34 cellular contexts compared by ENCODE assay signal in the genomic region with DNA sequence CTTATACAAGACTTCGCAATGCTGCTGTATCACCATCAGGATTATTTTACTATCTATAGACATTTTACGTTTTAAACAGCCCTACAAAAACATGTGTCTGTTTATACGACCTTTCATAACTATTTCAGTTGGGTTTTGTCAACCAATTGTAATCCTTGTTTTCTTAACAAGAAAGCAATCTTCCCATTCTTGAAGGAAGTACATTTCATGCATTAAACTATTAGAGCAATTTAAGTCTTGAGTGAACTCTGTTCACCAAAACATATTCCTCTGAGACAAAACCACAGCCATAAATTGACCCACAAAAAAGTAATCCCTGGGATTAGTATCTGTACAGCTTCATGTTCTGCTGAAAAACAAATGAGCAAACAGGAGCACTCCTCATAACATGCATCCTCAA.
DNase-seq lines count a peak whose midpoint lies in the region; ATAC-seq, FAIRE-seq and TF ChIP-seq lines count a peak whose summit lies in the region.
"Had no signal": no experiment of that assay in that cellular context is flagged by ENCODE, and none has a peak within 500 bp of the region (broad histone marks: within the 10 kb centered on the region; RNA-seq: fewer than 3 reads in every experiment).

No MANE protein-coding gene starts in this region.

- no peaks in the 10 kb centered on the region for H3K27me3 ChIP-seq in pancreas
- H3K27me3 ChIP-seq in aorta (ENCODE audit: control insufficient read depth in 1 of 2, insufficient read depth in 2 of 2, low read length in 1 of 2), result no peaks in the 10 kb centered on the region
- no peaks in the 10 kb centered on the region for H3K27me3 ChIP-seq in transverse colon
- H3K27me3 ChIP-seq: adrenal gland, cardiac muscle cell, suprapubic skin, vagina had no signal

- ATAC-seq in pancreas (no peak), aorta (ENCODE audit: low FRiP score) (no peak)
- ATAC-seq: HepG2; naive thymus-derived CD8-positive, alpha-beta T cell; stimulated activated effector memory CD8-positive, alpha-beta T cell treated with anti-CD3 and anti-CD28 coated beads, Interleukin-12 subunit alpha, Interleukin-12 subunit beta, amount 100 ng/mL, for 72 hours had no signal

- H3K36me3 ChIP-seq in pancreas (no peaks in the 10 kb centered on the region), aorta (ENCODE audit: control insufficient read depth in 1 of 2, insufficient read depth in 2 of 2, low read length in 1 of 2) (no peaks in the 10 kb centered on the region), transverse colon (no peaks in the 10 kb centered on the region)
- H3K36me3 ChIP-seq: adrenal gland, cardiac muscle cell, suprapubic skin, vagina had no signal

- intact Hi-C loops in pancreas (cut with DNase I), result no loop called here
- intact Hi-C loops in aorta (cut with DNase I), result loop anchor here in 1 of 2 donors (5.0 to 10.0 kb wide), 2 partner anchors 101 to 212 kb away; no protein-coding TSS in a partner anchor
- intact Hi-C loops in transverse colon (cut with DNase I; ENCODE audit: low total_unique reads), result no loop called here

- no peak for TF ChIP-seq CTCF in fibroblast of mammary gland (conservative IDR thresholded peaks at IDR 0.05; ENCODE audit: control insufficient read depth, insufficient read depth, low read depth, low read length)
- TF ChIP-seq CTCF in pancreas (IDR thresholded peaks at IDR 0.05), result no peak
- TF ChIP-seq CTCF in transverse colon (IDR thresholded peaks at IDR 0.05), result no peak

- H3K27ac ChIP-seq in pancreas (no peak overlapping the region), aorta (ENCODE audit: low read depth in 1 of 2, low read length in 2 of 2) (peak overlapping the region; percentile 84 to 87), transverse colon (no peak overlapping the region)
- H3K27ac ChIP-seq: 22Rv1, adrenal gland, cardiac muscle cell, GM23248, PC-9, suprapubic skin, vagina had no signal

- 71 to 78% methylated on average over 3 of the region's 3 CpGs for WGBS in pancreas, 2 donors
- WGBS in aorta, 2 donors, result 6 to 8% methylated on average over 3 of the region's 3 CpGs
- WGBS in transverse colon (ENCODE audit: low coverage in 1 of 2), 2 donors, result 34 to 47% methylated on average over 3 of the region's 3 CpGs

- DNase-seq in NCI-H82 (lab: John Stamatoyannopoulos, UW), result peak; percentile 6
- no peak for DNase-seq in NCI-H82 treated with DMSO at 0.1 percent for 48 hours (lab: John Stamatoyannopoulos, UW; ENCODE audit: unreplicated experiment)
- peak; percentile 46 for DNase-seq in fibroblast of mammary gland (ENCODE audit: low read depth)
- no peak for DNase-seq in pancreas
- no peak for DNase-seq in aorta
- no peak for DNase-seq in NCI-H2227 (lab: John Stamatoyannopoulos, UW; ENCODE audit: unreplicated experiment)
- DNase-seq in transverse colon, result no peak
- DNase-seq in activated effector memory CD4-positive, alpha-beta T cell treated with Interleukin-2 at 50 U/mL for 16 hours, result no peak
- DNase-seq: activated CD4-positive, alpha-beta T cell treated with anti-CD3 and anti-CD28 coated beads, Interleukin-2, amount 50 U/mL, for 1 hour; activated naive CD4-positive, alpha-beta T cell treated with Interleukin-2 at 50 U/mL for 16 hours; activated T-cell treated with anti-CD3 and anti-CD28 coated beads, Interleukin-2, amount 50 U/mL, for 48 hours; adrenal gland; CD4-positive, CD25-positive, alpha-beta regulatory T cell; endodermal cell; GM23248; islet precursor cell; Kasumi-1; MV-4-11; naive thymus-derived CD8-positive, alpha-beta T cell; NCI-H1436 treated with DMSO at 0.1 percent for 48 hours; NCI-H2107; nucleus accumbens; PC-9; Right ventricle myocardium superior; stimulated activated CD4-positive, alpha-beta T cell treated with anti-CD3 and anti-CD28 coated beads, Interleukin-12 subunit alpha, Interleukin-12 subunit beta, amount 100 ng/mL, for 4 hours; stimulated activated CD4-positive, alpha-beta T cell treated with anti-CD3 and anti-CD28 coated beads, Interleukin-4, amount 100 ng/mL, for 24 hours; SW 1271 had no signal

- peak; percentile 85 for FAIRE-seq in pancreas (lab: Jason Lieb, UNC)
- FAIRE-seq: GM12892, HepG2 had no signal

- no peak overlapping the region for H3K4me3 ChIP-seq in fibroblast of mammary gland (ENCODE audit: control insufficient read depth, low read depth, low read length)
- no peak overlapping the region for H3K4me3 ChIP-seq in pancreas
- no peak overlapping the region for H3K4me3 ChIP-seq in aorta (ENCODE audit: low read length in 2 of 2)
- no peak overlapping the region for H3K4me3 ChIP-seq in transverse colon
- H3K4me3 ChIP-seq: adrenal gland, cardiac muscle cell, GM23248, PC-9, suprapubic skin, vagina had no signal

- TF ChIP-seq POLR2A in transverse colon (IDR thresholded peaks at IDR 0.05), result no peak

- in situ Hi-C loops in transverse colon (cut with MboI; ENCODE audit: low pct_ligation_motif_present in 1 of 4, low pct_unique_long_range_greater_than_20kb in 1 of 4, low sequenced_read_pairs in 3 of 4), result no loop called here

- no peak for TF ChIP-seq EP300 in transverse colon (IDR thresholded peaks at IDR 0.05; ENCODE audit: low read depth)

- H3K9me3 ChIP-seq in pancreas (no peaks in the 10 kb centered on the region), aorta (ENCODE audit: control insufficient read depth, low read length) (no peaks in the 10 kb centered on the region), transverse colon (peaks cover 0 to 11% of the 10 kb centered on the region in 2 donors)
- H3K9me3 ChIP-seq: adrenal gland, vagina had no signal

- H3K4me1 ChIP-seq in pancreas (no peaks in the 10 kb centered on the region), aorta (ENCODE audit: control insufficient read depth in 1 of 2, insufficient read depth in 2 of 2, low read length in 2 of 2) (peaks cover 3 to 5% of the 10 kb centered on the region in 2 donors), transverse colon (peaks cover 0 to 11% (median 0%) of the 10 kb centered on the region in 4 donors)
- H3K4me1 ChIP-seq: adrenal gland, suprapubic skin, vagina had no signal

Comparison
In these comparisons a context has a peak if more than half of its experiments do, and no peak if none do; other contexts are left out.
1. DNase-seq: peak in NCI-H82 (single experiment) and fibroblast of mammary gland (single experiment); none in NCI-H82 treated with DMSO at 0.1 percent for 48 hours (single experiment), pancreas (0 of 6), aorta (0 of 2), NCI-H2227 (single experiment), transverse colon (single experiment) and activated effector memory CD4-positive, alpha-beta T cell treated with Interleukin-2 at 50 U/mL for 16 hours (single experiment).
2. H3K27ac ChIP-seq: peak in aorta (2 of 2); none in pancreas (0 of 4) and transverse colon (0 of 4).